Comparison of ENCODE assay signal across 25 cellular contexts in genomic region chr13:31096624-31097302, GRCh38.
A peak's percentile ranks its signal among the peaks of the same experiment; 100 is the strongest.
DNase-seq lines count a peak whose midpoint lies in the region; ATAC-seq and TF ChIP-seq lines count a peak whose summit lies in the region.
"Had no signal": no experiment of that assay in that cellular context is flagged by ENCODE, and none has a peak within 500 bp of the region (broad histone marks: within the 10 kb centered on the region; RNA-seq: fewer than 3 reads in every experiment).

No MANE protein-coding gene starts in this region.

- WGBS in transverse colon (ENCODE audit: low coverage in 1 of 2), 2 donors: 50 to 64% methylated on average over 2 to 10 of the region's 10 CpGs

- in situ Hi-C loops in transverse colon (cut with MboI; ENCODE audit: low pct_ligation_motif_present in 1 of 4, low pct_unique_long_range_greater_than_20kb in 1 of 4, low sequenced_read_pairs in 3 of 4): no loop called here
- in situ Hi-C loops in GM13976 (cut with MboI; ENCODE audit: low sequenced_read_pairs, unreplicated experiment): no loop called here

- ATAC-seq in RWPE2 (ENCODE audit: low read depth): peak; percentile 33; the same call in 1 of the 3 replicates
- no peak for ATAC-seq in GM18867 (IDR thresholded peaks at IDR 0.05; ENCODE audit: unreplicated experiment)
- ATAC-seq: activated CD4-positive, CD25-positive, alpha-beta regulatory T cell treated with anti-CD3 and anti-CD28 coated beads, Interleukin-2, amount 50 U/mL, for 24 hours; activated CD8-positive, alpha-beta T cell treated with anti-CD3 and anti-CD28 coated beads for 36 hours; heart right ventricle; left lobe of liver; naive thymus-derived CD8-positive, alpha-beta T cell; Panc1; stimulated activated naive CD8-positive, alpha-beta T cell treated with anti-CD3 and anti-CD28 coated beads, Interleukin-15, amount 100 ng/mL, for 72 hours had no signal

- intact Hi-C loops in transverse colon (cut with DNase I; ENCODE audit: low total_unique reads): no loop called here

- no peak overlapping the region for H3K27ac ChIP-seq in RWPE2 (ENCODE audit: poor library complexity, severe bottlenecking)
- H3K27ac ChIP-seq in transverse colon: no peak overlapping the region
- no peak overlapping the region for H3K27ac ChIP-seq in Peyer's patch
- H3K27ac ChIP-seq: BLaER1, heart right ventricle, KMS-11, tibial artery had no signal

- TF ChIP-seq POLR2A in transverse colon (IDR thresholded peaks at IDR 0.05) (no peak), Peyer's patch (IDR thresholded peaks at IDR 0.05) (no peak)

- H3K36me3 ChIP-seq in RWPE2 (ENCODE audit: low read depth) (no peaks in the 10 kb centered on the region), transverse colon (no peaks in the 10 kb centered on the region), Peyer's patch (no peaks in the 10 kb centered on the region)
- H3K36me3 ChIP-seq: BLaER1, heart right ventricle, tibial artery had no signal

- H3K4me3 ChIP-seq in RWPE2 (ENCODE audit: severe bottlenecking) (no peak overlapping the region), transverse colon (no peak overlapping the region), Peyer's patch (no peak overlapping the region)
- H3K4me3 ChIP-seq: BLaER1, heart right ventricle, tibial artery had no signal

- TF ChIP-seq CTCF in RWPE2 (IDR thresholded peaks at IDR 0.05; ENCODE audit: poor library complexity, severe bottlenecking): no peak
- no peak for TF ChIP-seq CTCF in transverse colon (IDR thresholded peaks at IDR 0.05)
- TF ChIP-seq CTCF in Peyer's patch (IDR thresholded peaks at IDR 0.05): no peak
- TF ChIP-seq CTCF in GM13976 (IDR thresholded peaks at IDR 0.05; ENCODE audit: borderline replicate concordance, control extremely low read depth, extremely low read depth, insufficient read depth, missing control alignments): no peak

- H3K9me3 ChIP-seq in RWPE2 (ENCODE audit: severe bottlenecking) (no peaks in the 10 kb centered on the region), transverse colon (no peaks in the 10 kb centered on the region), Peyer's patch (no peaks in the 10 kb centered on the region)
- H3K9me3 ChIP-seq: BLaER1, heart right ventricle, tibial artery had no signal

- peaks cover 38% of the 10 kb centered on the region for H3K4me1 ChIP-seq in RWPE2 (ENCODE audit: insufficient read depth, poor library complexity, severe bottlenecking)
- peaks cover 0 to 7% (median 0%) of the 10 kb centered on the region in 4 donors for H3K4me1 ChIP-seq in transverse colon
- no peaks in the 10 kb centered on the region for H3K4me1 ChIP-seq in Peyer's patch
- H3K4me1 ChIP-seq: BLaER1, tibial artery had no signal

- TF ChIP-seq EP300 in transverse colon (IDR thresholded peaks at IDR 0.05; ENCODE audit: low read depth): no peak

- H3K27me3 ChIP-seq in RWPE2 (ENCODE audit: insufficient read depth, poor library complexity, severe bottlenecking) (no peaks in the 10 kb centered on the region), transverse colon (peaks cover 3% of the 10 kb centered on the region), Peyer's patch (no peaks in the 10 kb centered on the region)
- H3K27me3 ChIP-seq: BLaER1 had no signal

- DNase-seq in HT-29 (ENCODE audit: low spot score) (peak; percentile 36), RWPE2 (ENCODE audit: low spot score) (no peak), iPS DF 4.7 (ENCODE audit: extremely low read depth, low spot score) (peak; percentile 7), transverse colon (peak; percentile 72), Peyer's patch (no peak), GM13976 (ENCODE audit: low spot score) (no peak)
- DNase-seq: activated CD8-positive, alpha-beta T cell treated with anti-CD3 and anti-CD28 coated beads for 36 hours; amygdala; effector CD4-positive, alpha-beta T cell; foreskin fibroblast; GDM1; heart right ventricle; midbrain; MV-4-11; naive thymus-derived CD8-positive, alpha-beta T cell; NCI-H510A treated with DMSO at 0.1 percent for 48 hours; stimulated activated naive CD8-positive, alpha-beta T cell treated with anti-CD3 and anti-CD28 coated beads, Interleukin-15, amount 100 ng/mL, for 72 hours; T-helper 1 cell; tibial artery had no signal

Comparison
In these comparisons a context has a peak if more than half of its experiments do, and no peak if none do; other contexts are left out.
1. DNase-seq: peak in HT-29 (single experiment), iPS DF 4.7 (single experiment) and transverse colon (single experiment); none in RWPE2 (single experiment), Peyer's patch (0 of 3) and GM13976 (single experiment).